In the genomic region with DNA sequence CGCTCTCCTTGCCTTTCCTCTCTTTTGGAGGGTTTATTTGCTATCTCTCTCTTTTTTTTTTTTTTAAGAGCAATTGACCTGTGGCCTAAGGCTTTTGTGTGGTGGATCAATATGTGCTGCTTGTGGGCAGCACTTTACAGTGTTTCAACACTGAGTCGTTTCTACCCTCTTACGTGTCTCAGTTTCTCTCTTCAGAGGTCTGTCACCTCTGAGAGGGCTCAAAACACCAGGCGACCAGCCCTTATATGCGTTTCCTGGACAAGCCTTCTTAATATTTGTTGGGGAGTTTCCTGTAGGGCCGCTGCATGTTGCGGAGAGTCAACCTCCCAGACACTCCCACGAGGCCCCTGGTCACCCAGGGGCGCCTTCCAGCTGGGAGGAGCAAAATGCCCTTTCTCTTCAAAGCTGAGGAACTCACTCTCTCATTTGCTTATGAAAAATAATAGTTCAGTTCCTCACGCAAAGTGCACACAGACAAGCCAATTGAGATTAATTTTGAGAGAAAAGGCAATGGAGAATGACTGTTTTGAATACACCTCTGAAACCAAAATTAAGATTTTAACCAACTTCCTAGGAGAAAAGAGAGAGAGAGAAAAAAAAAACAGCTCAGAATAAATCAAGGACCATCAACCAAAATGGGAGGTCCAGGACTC, we compare ENCODE assay signal across 1 cellular context.
A peak's percentile ranks its signal among the peaks of the same experiment; 100 is the strongest.
TF ChIP-seq lines count a peak whose summit lies in the region.

No MANE protein-coding gene starts in this region.

TF ChIP-seq in GM12878, 131 proteins besides CTCF, POLR2A, EP300 and RAD21 (continued from another document):
- TF ChIP-seq, protein P1, sequence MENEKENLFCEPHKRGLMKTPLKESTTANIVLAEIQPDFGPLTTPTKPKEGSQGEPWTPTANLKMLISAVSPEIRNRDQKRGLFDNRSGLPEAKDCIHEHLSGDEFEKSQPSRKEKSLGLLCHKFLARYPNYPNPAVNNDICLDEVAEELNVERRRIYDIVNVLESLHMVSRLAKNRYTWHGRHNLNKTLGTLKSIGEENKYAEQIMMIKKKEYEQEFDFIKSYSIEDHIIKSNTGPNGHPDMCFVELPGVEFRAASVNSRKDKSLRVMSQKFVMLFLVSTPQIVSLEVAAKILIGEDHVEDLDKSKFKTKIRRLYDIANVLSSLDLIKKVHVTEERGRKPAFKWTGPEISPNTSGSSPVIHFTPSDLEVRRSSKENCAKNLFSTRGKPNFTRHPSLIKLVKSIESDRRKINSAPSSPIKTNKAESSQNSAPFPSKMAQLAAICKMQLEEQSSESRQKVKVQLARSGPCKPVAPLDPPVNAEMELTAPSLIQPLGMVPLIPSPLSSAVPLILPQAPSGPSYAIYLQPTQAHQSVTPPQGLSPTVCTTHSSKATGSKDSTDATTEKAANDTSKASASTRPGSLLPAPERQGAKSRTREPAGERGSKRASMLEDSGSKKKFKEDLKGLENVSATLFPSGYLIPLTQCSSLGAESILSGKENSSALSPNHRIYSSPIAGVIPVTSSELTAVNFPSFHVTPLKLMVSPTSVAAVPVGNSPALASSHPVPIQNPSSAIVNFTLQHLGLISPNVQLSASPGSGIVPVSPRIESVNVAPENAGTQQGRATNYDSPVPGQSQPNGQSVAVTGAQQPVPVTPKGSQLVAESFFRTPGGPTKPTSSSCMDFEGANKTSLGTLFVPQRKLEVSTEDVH (IDR thresholded peaks at IDR 0.05; ENCODE audit: low read depth, partially characterized antibody) = peak; percentile 41
- TF ChIP-seq POU2F2 (IDR thresholded peaks at IDR 0.05; ENCODE audit: borderline replicate concordance, low read depth, low read length) = peak; percentile 5; the same call in 1 of the 3 replicates
- TF ChIP-seq GATAD2B (conservative IDR thresholded peaks at IDR 0.05; ENCODE audit: low read depth) = peak; percentile 23; the same call in 1 of the 2 replicates
- TF ChIP-seq SIN3A (IDR thresholded peaks at IDR 0.05; ENCODE audit: low read depth, low read length) = no peak
- TF ChIP-seq MTA3 (IDR thresholded peaks at IDR 0.05; ENCODE audit: borderline replicate concordance, low read length) = peak; percentile 42; the same call in 1 of the 2 replicates
- 0 out of 3 replicates have a peak, but pooled peaks of 1 of the 2 experiments have one; percentile 17 for TF ChIP-seq EGR1 (IDR thresholded peaks at IDR 0.05; ENCODE audit: borderline replicate concordance in 1 of 2, low read depth in 2 of 2, low read length in 2 of 2)
- no peak for TF ChIP-seq IRF4 (IDR thresholded peaks at IDR 0.05; ENCODE audit: low read depth, low read length)
- 0 out of 2 replicates have a peak, but pooled peaks have one; percentile 31 for TF ChIP-seq CHD2 (IDR thresholded peaks at IDR 0.05; ENCODE audit: borderline replicate concordance, low read depth, low read length)
- TF ChIP-seq PML (IDR thresholded peaks at IDR 0.05; ENCODE audit: low read length) = peak; percentile 60
- no peak for TF ChIP-seq SUPT20H (IDR thresholded peaks at IDR 0.05; ENCODE audit: borderline replicate concordance, control insufficient read depth, low read depth, low read length)
- TF ChIP-seq CBX3 (IDR thresholded peaks at IDR 0.05; ENCODE audit: borderline replicate concordance, low read depth) = no peak
